In the genomic region with DNA sequence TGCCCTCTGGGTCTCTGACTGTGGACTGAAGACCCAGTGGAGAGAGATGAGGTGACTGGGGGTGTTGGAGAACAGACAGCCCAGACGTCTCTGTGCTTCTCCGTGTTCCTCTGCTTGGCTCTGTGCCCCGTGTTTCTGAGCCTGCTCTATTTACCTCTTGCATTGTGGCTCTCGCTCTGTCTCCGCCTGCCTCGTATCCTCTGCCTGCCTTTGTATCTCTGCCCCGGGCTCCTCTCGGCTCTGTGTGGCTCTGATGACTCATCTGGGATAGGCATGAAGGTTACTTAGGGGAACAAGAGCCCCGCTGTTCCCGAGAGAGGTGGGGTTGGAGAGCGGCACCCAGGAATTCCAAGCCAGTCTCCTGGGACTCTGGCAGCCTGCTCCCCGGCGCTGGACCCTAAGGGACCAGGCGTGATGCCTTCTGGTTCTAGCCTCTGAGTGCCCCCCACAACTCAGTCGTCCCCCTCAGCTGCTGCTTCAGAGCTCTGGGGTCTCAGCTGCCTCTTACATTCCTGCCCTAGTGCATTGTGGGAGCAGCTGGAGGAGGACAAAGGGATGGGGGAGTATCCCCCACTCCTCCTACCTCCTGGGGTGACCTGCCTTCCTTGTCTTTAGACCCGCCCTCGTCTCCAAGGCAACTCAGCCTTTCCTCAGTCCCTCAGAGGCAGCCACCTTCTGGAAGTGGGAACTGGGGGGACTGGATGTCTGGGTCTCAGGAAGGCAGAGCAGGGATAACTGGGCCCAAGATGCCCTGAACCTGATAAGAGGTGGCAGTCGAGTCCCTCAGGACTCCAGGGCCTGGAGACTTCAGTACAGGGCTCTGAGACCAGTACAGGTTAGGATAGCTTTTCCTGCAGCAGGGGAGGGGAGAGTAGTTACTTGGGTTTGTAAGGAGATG, we compare ENCODE assay signal across 1 cellular context.
TF ChIP-seq lines count a peak whose summit lies in the region.

No MANE protein-coding gene starts in this region.

TF ChIP-seq in GM23338, 12 proteins besides CTCF, POLR2A, EP300 and RAD21 (continued from another document):
- TF ChIP-seq, protein P1, sequence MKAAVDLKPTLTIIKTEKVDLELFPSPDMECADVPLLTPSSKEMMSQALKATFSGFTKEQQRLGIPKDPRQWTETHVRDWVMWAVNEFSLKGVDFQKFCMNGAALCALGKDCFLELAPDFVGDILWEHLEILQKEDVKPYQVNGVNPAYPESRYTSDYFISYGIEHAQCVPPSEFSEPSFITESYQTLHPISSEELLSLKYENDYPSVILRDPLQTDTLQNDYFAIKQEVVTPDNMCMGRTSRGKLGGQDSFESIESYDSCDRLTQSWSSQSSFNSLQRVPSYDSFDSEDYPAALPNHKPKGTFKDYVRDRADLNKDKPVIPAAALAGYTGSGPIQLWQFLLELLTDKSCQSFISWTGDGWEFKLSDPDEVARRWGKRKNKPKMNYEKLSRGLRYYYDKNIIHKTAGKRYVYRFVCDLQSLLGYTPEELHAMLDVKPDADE (IDR thresholded peaks at IDR 0.05) = 0 out of 2 replicates have a peak, but pooled peaks have one; percentile 24
- TF ChIP-seq POLR2AphosphoS5 (IDR thresholded peaks at IDR 0.05; ENCODE audit: low read depth) (peak; percentile 93), CREB1 (CRISPR knock-in tag; IDR thresholded peaks at IDR 0.05; ENCODE audit: low read depth) (0 out of 2 replicates have a peak, but pooled peaks have one; percentile 23)
